In genomic region chr2:40499437-40499836, GRCh38 we compare ENCODE assay signal across 27 cellular contexts.
"Had no signal": no experiment of that assay in that cellular context is flagged by ENCODE, and none has a peak within 500 bp of the region (broad histone marks: within the 10 kb centered on the region; RNA-seq: fewer than 3 reads in every experiment).

No MANE protein-coding gene starts in this region.

- H3K36me3 ChIP-seq: stomach, suprapubic skin, thoracic aorta, thyroid gland, tibial artery, tibial nerve, transverse colon, upper lobe of left lung, upper lobe of right lung, uterus, vagina had no signal

- DNase-seq: stimulated activated CD4-positive, alpha-beta T cell treated with anti-CD3 and anti-CD28 coated beads, Interleukin-2, amount 100 ng/mL, for 48 hours; stimulated activated CD4-positive, alpha-beta T cell treated with anti-CD3 and anti-CD28 coated beads, Interleukin-4, amount 100 ng/mL, for 1 hour; stimulated activated CD4-positive, alpha-beta T cell treated with anti-CD3 and anti-CD28 coated beads, Interleukin-4, amount 100 ng/mL, for 24 hours; stimulated activated CD4-positive, alpha-beta T cell treated with anti-CD3 and anti-CD28 coated beads, Interleukin-4, amount 100 ng/mL, for 4 hours; stimulated activated CD8-positive, alpha-beta memory T cell treated with anti-CD3 and anti-CD28 coated beads, Interleukin-4, amount 100 ng/mL, for 48 hours; stimulated activated naive B cell treated with anti-CD40 and anti-IgM and Interleukin-4, amounts not matched to agents 10 μg/mL and 1 μg/mL and 100 μg/mL, for 72 hours; stimulated activated naive CD4-positive, alpha-beta T cell; stimulated activated naive CD4-positive, alpha-beta T cell treated with Interleukin-2 at 50 U/mL for 16 hours; stimulated activated naive CD8-positive, alpha-beta T cell treated with anti-CD3 and anti-CD28 coated beads, Interleukin-15, amount 100 ng/mL, for 72 hours; stimulated activated naive CD8-positive, alpha-beta T cell treated with anti-CD3 and anti-CD28 coated beads, Interleukin-15, Interleukin-2, amounts not matched to agents 100 U/mL and 50 U/mL, for 24 hours; stomach; substantia nigra; testis; thyroid gland; tibial artery; transverse colon; trophoblast cell; upper lobe of left lung; upper lobe of right lung; uterus had no signal

- H3K4me1 ChIP-seq: stomach, testis, thyroid gland, tibial artery, tibial nerve, transverse colon, upper lobe of left lung, upper lobe of right lung, uterus, vagina had no signal

- H3K9me3 ChIP-seq: stomach, suprapubic skin, testis, thoracic aorta, thyroid gland, tibial artery, tibial nerve, transverse colon, upper lobe of left lung, upper lobe of right lung, uterus, vagina had no signal

- H3K4me3 ChIP-seq: stomach, suprapubic skin, testis, thoracic aorta, thyroid gland, tibial artery, tibial nerve, transverse colon, upper lobe of left lung, upper lobe of right lung, uterus, vagina had no signal

- FAIRE-seq: urothelium cell line had no signal

- H3K27ac ChIP-seq: stomach, suprapubic skin, testis, thoracic aorta, thyroid gland, tibial artery, tibial nerve, transverse colon, upper lobe of left lung, upper lobe of right lung, uterus, vagina had no signal

- ATAC-seq: stimulated activated effector memory CD8-positive, alpha-beta T cell treated with anti-CD3 and anti-CD28 coated beads, Interleukin-12 subunit alpha, Interleukin-12 subunit beta, amount 100 ng/mL, for 72 hours; stimulated activated memory B cell treated with anti-CD40 and anti-IgM and Interleukin-4, amounts not matched to agents 10 μg/mL and 1 μg/mL and 100 μg/mL, for 72 hours; stimulated activated naive B cell treated with anti-CD40 and anti-IgM and Interleukin-4, amounts not matched to agents 10 μg/mL and 1 μg/mL and 100 μg/mL, for 72 hours; stimulated activated naive CD8-positive, alpha-beta T cell treated with anti-CD3 and anti-CD28 coated beads, Interleukin-15, amount 100 ng/mL, for 72 hours; stimulated activated naive CD8-positive, alpha-beta T cell treated with anti-CD3 and anti-CD28 coated beads, Interleukin-15, Interleukin-2, amounts not matched to agents 100 U/mL and 50 U/mL, for 24 hours; upper lobe of right lung had no signal

- H3K27me3 ChIP-seq: stomach, suprapubic skin, testis, thyroid gland, tibial artery, tibial nerve, transverse colon, upper lobe of left lung, upper lobe of right lung, uterus, vagina had no signal
